ENCODE assay signal across 23 cellular contexts in the genomic region with DNA sequence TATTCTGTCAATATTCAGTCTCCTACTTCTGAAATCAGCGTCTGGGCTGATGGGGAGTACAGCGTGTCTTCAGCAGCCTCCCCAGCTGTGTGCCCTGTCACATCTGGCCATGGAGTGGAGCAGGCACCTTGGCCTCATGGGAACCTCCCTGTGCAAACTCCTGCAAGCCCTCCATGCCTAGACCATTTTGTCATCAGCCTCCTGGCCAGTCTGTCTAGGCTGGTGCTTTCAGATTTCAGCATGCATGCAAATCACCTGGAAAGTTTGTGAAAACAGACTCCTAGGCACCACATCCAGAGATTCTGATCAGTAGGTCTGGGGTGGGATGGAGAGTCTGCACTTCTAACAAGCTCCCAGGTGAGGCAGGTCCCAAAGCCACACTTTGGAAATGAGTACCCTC. TPM values are rescaled to one million over a fixed set of nuclear protein-coding genes. Genes with fewer than 3 reads are reported as not detected.
DNase-seq lines count a peak whose midpoint lies in the region; ATAC-seq and TF ChIP-seq lines count a peak whose summit lies in the region.
"Had no signal": no experiment of that assay in that cellular context is flagged by ENCODE, and none has a peak within 500 bp of the region (broad histone marks: within the 10 kb centered on the region; RNA-seq: fewer than 3 reads in every experiment).

No MANE protein-coding gene starts in this region.

- no peak overlapping the region for H3K27ac Mint-ChIP-seq in WTC11
- H3K27ac Mint-ChIP-seq: CD8-positive, alpha-beta T cell had no signal

- no peak overlapping the region for H3K4me3 Mint-ChIP-seq in WTC11
- H3K4me3 Mint-ChIP-seq: CD8-positive, alpha-beta T cell had no signal

- no peak overlapping the region for H4K5ac ChIP-seq in mesendoderm (ENCODE audit: low read length)

- H3K23ac ChIP-seq in mesendoderm (ENCODE audit: low read length), result no peak overlapping the region

- CTCF ChIA-PET in WTC11 (lab: Charles Lee), result interaction anchor here (0.6 to 1.0 kb wide), 3 partner anchors 52 to 272 kb away, joined by 3 to 4 read pairs (median 3); no protein-coding TSS in a partner anchor

- intact Hi-C loops in head of caudate nucleus (cut with DNase I), result no loop called here
- intact Hi-C loops in right lobe of liver (cut with DNase I), result no loop called here

- H3K4me3 ChIP-seq in mesendoderm (ENCODE audit: low read length) (no peak overlapping the region), right lobe of liver (no peak overlapping the region)
- H3K4me3 ChIP-seq: BLaER1 treated with 17β-estradiol and CSF1 and Interleukin-3, amounts not matched to agents 10 nM and 100 nM; Peyer's patch had no signal

- H3K4me1 Mint-ChIP-seq in WTC11, result peaks cover 20% of the 10 kb centered on the region

- TF ChIP-seq CTCF in WTC11 (IDR thresholded peaks at IDR 0.05), result no peak
- TF ChIP-seq CTCF in right lobe of liver (IDR thresholded peaks at IDR 0.05), result no peak

- ATAC-seq in WTC11 (peak; percentile 22), right lobe of liver (no peak), GM21390 (IDR thresholded peaks at IDR 0.05; ENCODE audit: unreplicated experiment) (no peak)
- ATAC-seq: CD8-positive, alpha-beta T cell; SK-N-SH treated with all-trans-retinoic acid at 6 μM for 48 hours had no signal

- no peak overlapping the region for H3K4me2 ChIP-seq in mesendoderm (ENCODE audit: low read length)
- H3K4me2 ChIP-seq: BLaER1 treated with 17β-estradiol and CSF1 and Interleukin-3, amounts not matched to agents 10 nM and 100 nM had no signal

- POLR2A ChIA-PET in WTC11 (lab: Charles Lee), result no interaction called here

- no peaks in the 10 kb centered on the region for H3K9me3 ChIP-seq in right lobe of liver
- H3K9me3 ChIP-seq: Peyer's patch had no signal

- no peaks in the 10 kb centered on the region for H3K27me3 Mint-ChIP-seq in WTC11 (ENCODE audit: low read depth)

- DNase-seq in NCI-H146 (lab: John Stamatoyannopoulos, UW) (peak; percentile 39), NCI-H146 treated with DMSO at 0.1 percent for 48 hours (lab: John Stamatoyannopoulos, UW; ENCODE audit: unreplicated experiment) (no peak), WTC11 (ENCODE audit: low spot score) (no peak), mesendoderm (peak; percentile 22), head of caudate nucleus (no peak), hippocampal formation (lab: John Stamatoyannopoulos, UW) (no peak), right lobe of liver (no peak)
- DNase-seq: CD8-positive, alpha-beta T cell; KBM-7; MM.1S; NCI-H1092; NCI-H1436; NCI-H2029; NCI-H226; NCI-H524; NCI-H774; Peyer's patch had no signal

- H3K36me3 Mint-ChIP-seq in WTC11, result no peaks in the 10 kb centered on the region
- H3K36me3 Mint-ChIP-seq: CD8-positive, alpha-beta T cell had no signal

- no peaks in the 10 kb centered on the region for H3K79me2 ChIP-seq in mesendoderm (ENCODE audit: control insufficient read depth, insufficient read depth, low read length)

- no peak overlapping the region for H4K8ac ChIP-seq in mesendoderm (ENCODE audit: low read depth, low read length)

- H3K18ac ChIP-seq in mesendoderm (ENCODE audit: low read length), result no peak overlapping the region

- no peak overlapping the region for H3K9ac ChIP-seq in mesendoderm (ENCODE audit: low read length)
- H3K9ac ChIP-seq: BLaER1 treated with 17β-estradiol and CSF1 and Interleukin-3, amounts not matched to agents 10 nM and 100 nM had no signal

- H3K56ac ChIP-seq in mesendoderm (ENCODE audit: low read length), result peak overlapping the region; percentile 31

- no peak overlapping the region for H3K4ac ChIP-seq in mesendoderm (ENCODE audit: low read depth, low read length)

- no peaks in the 10 kb centered on the region for H3K9me3 Mint-ChIP-seq in WTC11
- H3K9me3 Mint-ChIP-seq: CD8-positive, alpha-beta T cell had no signal

- H2BK120ac ChIP-seq in mesendoderm (ENCODE audit: low read depth, low read length), result no peak overlapping the region

- H3K27me3 ChIP-seq in mesendoderm (ENCODE audit: insufficient read depth, low read length, poor library complexity) (no peaks in the 10 kb centered on the region), right lobe of liver (no peaks in the 10 kb centered on the region)
- H3K27me3 ChIP-seq: BLaER1 treated with 17β-estradiol and CSF1 and Interleukin-3, amounts not matched to agents 10 nM and 100 nM; Peyer's patch had no signal

- H3K27ac ChIP-seq in mesendoderm (ENCODE audit: low read depth, low read length), result no peak overlapping the region
- H3K27ac ChIP-seq in right lobe of liver, result no peak overlapping the region
- H3K27ac ChIP-seq: 22Rv1; BLaER1 treated with 17β-estradiol and CSF1 and Interleukin-3, amounts not matched to agents 10 nM and 100 nM; Peyer's patch had no signal

- H3K4me1 ChIP-seq in mesendoderm (ENCODE audit: control insufficient read depth, low read depth, low read length) (peaks cover 5% of the 10 kb centered on the region), right lobe of liver (no peaks in the 10 kb centered on the region)

- no peak overlapping the region for H2BK5ac ChIP-seq in mesendoderm (ENCODE audit: low read length)

- H3K36me3 ChIP-seq in mesendoderm (ENCODE audit: control insufficient read depth, insufficient read depth, low read length), result no peaks in the 10 kb centered on the region
- H3K36me3 ChIP-seq in right lobe of liver, result no peaks in the 10 kb centered on the region
- H3K36me3 ChIP-seq: BLaER1 treated with 17β-estradiol and CSF1 and Interleukin-3, amounts not matched to agents 10 nM and 100 nM; Peyer's patch had no signal

- WGBS in mesendoderm (ENCODE audit: extremely low coverage, insufficient coverage, low lambda C conversion rate), result no CpG with 5 or more reads among the region's 2 CpGs
- WGBS in right lobe of liver (ENCODE audit: insufficient coverage, low coverage, low lambda C conversion rate, missing lambda C conversion rate), result 65% methylated on average over 2 of the region's 2 CpGs

- no peak for TF ChIP-seq POLR2A in right lobe of liver (IDR thresholded peaks at IDR 0.05)

- H2BK15ac ChIP-seq in mesendoderm (replicated peaks; ENCODE audit: low read depth), result no peak overlapping the region

- H3K79me1 ChIP-seq in mesendoderm (ENCODE audit: low read length), result no peaks in the 10 kb centered on the region

- no peak overlapping the region for H2AK5ac ChIP-seq in mesendoderm (ENCODE audit: low read length)

TF ChIP-seq in WTC11, 78 proteins besides CTCF, POLR2A, EP300 and RAD21 (continues in another document):
- TF ChIP-seq, protein P1, sequence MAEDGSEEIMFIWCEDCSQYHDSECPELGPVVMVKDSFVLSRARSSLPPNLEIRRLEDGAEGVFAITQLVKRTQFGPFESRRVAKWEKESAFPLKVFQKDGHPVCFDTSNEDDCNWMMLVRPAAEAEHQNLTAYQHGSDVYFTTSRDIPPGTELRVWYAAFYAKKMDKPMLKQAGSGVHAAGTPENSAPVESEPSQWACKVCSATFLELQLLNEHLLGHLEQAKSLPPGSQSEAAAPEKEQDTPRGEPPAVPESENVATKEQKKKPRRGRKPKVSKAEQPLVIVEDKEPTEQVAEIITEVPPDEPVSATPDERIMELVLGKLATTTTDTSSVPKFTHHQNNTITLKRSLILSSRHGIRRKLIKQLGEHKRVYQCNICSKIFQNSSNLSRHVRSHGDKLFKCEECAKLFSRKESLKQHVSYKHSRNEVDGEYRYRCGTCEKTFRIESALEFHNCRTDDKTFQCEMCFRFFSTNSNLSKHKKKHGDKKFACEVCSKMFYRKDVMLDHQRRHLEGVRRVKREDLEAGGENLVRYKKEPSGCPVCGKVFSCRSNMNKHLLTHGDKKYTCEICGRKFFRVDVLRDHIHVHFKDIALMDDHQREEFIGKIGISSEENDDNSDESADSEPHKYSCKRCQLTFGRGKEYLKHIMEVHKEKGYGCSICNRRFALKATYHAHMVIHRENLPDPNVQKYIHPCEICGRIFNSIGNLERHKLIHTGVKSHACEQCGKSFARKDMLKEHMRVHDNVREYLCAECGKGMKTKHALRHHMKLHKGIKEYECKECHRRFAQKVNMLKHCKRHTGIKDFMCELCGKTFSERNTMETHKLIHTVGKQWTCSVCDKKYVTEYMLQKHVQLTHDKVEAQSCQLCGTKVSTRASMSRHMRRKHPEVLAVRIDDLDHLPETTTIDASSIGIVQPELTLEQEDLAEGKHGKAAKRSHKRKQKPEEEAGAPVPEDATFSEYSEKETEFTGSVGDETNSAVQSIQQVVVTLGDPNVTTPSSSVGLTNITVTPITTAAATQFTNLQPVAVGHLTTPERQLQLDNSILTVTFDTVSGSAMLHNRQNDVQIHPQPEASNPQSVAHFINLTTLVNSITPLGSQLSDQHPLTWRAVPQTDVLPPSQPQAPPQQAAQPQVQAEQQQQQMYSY (CRISPR knock-in tag; IDR thresholded peaks at IDR 0.05), result no peak
- TF ChIP-seq, protein P2, sequence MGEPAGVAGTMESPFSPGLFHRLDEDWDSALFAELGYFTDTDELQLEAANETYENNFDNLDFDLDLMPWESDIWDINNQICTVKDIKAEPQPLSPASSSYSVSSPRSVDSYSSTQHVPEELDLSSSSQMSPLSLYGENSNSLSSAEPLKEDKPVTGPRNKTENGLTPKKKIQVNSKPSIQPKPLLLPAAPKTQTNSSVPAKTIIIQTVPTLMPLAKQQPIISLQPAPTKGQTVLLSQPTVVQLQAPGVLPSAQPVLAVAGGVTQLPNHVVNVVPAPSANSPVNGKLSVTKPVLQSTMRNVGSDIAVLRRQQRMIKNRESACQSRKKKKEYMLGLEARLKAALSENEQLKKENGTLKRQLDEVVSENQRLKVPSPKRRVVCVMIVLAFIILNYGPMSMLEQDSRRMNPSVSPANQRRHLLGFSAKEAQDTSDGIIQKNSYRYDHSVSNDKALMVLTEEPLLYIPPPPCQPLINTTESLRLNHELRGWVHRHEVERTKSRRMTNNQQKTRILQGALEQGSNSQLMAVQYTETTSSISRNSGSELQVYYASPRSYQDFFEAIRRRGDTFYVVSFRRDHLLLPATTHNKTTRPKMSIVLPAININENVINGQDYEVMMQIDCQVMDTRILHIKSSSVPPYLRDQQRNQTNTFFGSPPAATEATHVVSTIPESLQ (CRISPR knock-in tag; IDR thresholded peaks at IDR 0.05), result no peak
- TF ChIP-seq NR1H2 (CRISPR knock-in tag; IDR thresholded peaks at IDR 0.05), result no peak
- TF ChIP-seq, protein P3, sequence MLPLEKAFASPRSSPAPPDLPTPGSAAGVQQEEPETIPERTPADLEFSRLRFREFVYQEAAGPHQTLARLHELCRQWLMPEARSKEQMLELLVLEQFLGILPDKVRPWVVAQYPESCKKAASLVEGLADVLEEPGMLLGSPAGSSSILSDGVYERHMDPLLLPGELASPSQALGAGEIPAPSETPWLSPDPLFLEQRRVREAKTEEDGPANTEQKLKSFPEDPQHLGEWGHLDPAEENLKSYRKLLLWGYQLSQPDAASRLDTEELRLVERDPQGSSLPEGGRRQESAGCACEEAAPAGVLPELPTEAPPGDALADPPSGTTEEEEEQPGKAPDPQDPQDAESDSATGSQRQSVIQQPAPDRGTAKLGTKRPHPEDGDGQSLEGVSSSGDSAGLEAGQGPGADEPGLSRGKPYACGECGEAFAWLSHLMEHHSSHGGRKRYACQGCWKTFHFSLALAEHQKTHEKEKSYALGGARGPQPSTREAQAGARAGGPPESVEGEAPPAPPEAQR (CRISPR knock-in tag; IDR thresholded peaks at IDR 0.05), result no peak

RNA-seq across cellular contexts. Expression of a gene that starts 26.2 kb away (rescaled TPM):
- total RNA-seq in WTC11 (2021) (21.4 to 30.6 TPM (median 22.7 TPM) in 3 replicates), right lobe of liver (10 to 100 TPM; 18.2 to 28.8 (median 25.9) TPM)
- 26.4 TPM for polyA plus RNA-seq in mesendoderm (2013, experiment 1 of 2)
- polyA plus RNA-seq in mesendoderm (2013, experiment 2 of 2), result 28.3 TPM

RNA-seq across cellular contexts. Expression of a gene that starts 57.4 kb away (rescaled TPM):
- total RNA-seq in WTC11 (2021) (not detected in 3 replicates), right lobe of liver (not detected)
- polyA plus RNA-seq in mesendoderm (2013, experiment 1 of 2), result not detected
- polyA plus RNA-seq in mesendoderm (2013, experiment 2 of 2), result not detected
- total RNA-seq: CD8-positive, alpha-beta T cell; G401; H4 had no signal

Comparison
In these comparisons a context has a peak if more than half of its experiments do, and no peak if none do; other contexts are left out.
1. DNase-seq: peak in NCI-H146 (single experiment) and mesendoderm (single experiment); none in NCI-H146 treated with DMSO at 0.1 percent for 48 hours (single experiment), WTC11 (single experiment), head of caudate nucleus (0 of 42), hippocampal formation (0 of 2) and right lobe of liver (0 of 3).